In genomic region chr6:33997265-33997664, GRCh38 we compare ENCODE assay signal across 31 cellular contexts.
DNase-seq lines count a peak whose midpoint lies in the region; FAIRE-seq and TF ChIP-seq lines count a peak whose summit lies in the region.
"Had no signal": no experiment of that assay in that cellular context is flagged by ENCODE, and none has a peak within 500 bp of the region (broad histone marks: within the 10 kb centered on the region; RNA-seq: fewer than 3 reads in every experiment).

No MANE protein-coding gene starts in this region.

- no peak overlapping the region for H3K4me3 ChIP-seq in HEK293 (ENCODE audit: low read depth, low read length)
- H3K4me3 ChIP-seq: A549; BLaER1; BLaER1 treated with 17β-estradiol and CSF1 and Interleukin-3, amounts not matched to agents 10 nM and 100 nM had no signal

- peak; percentile 17 for FAIRE-seq in islet of Langerhans (lab: Jason Lieb, UNC)
- FAIRE-seq in RCC 7860 (lab: Jason Lieb, UNC), result no peak
- FAIRE-seq: A204.1, A549, D721Med had no signal

- CTCF ChIA-PET in HEK293 (lab: Yijun Ruan, JAX), result interaction anchor here (1.0 kb wide), 1 partner anchor 227 kb away, joined by 3 read pairs; no protein-coding TSS in a partner anchor

- peaks cover 4% of the 10 kb centered on the region; the same call in 1 of the 2 replicates for H3K4me1 ChIP-seq in HEK293 (ENCODE audit: control insufficient read depth, insufficient read depth, low read length)
- H3K4me1 ChIP-seq: A549, BLaER1, Caco-2 had no signal

- H3K9me3 ChIP-seq in HEK293 (ENCODE audit: control insufficient read depth, insufficient read depth, low read depth, low read length), result no peaks in the 10 kb centered on the region
- H3K9me3 ChIP-seq: A549, BE2C, Caco-2 had no signal

- no peak for TF ChIP-seq CTCF in HEK293 (tag by site-specific recombination; IDR thresholded peaks at IDR 0.05)

- DNase-seq in middle frontal gyrus (ENCODE audit: extremely low spot score, low spot score), result no peak
- no peak for DNase-seq in RCC 7860 (ENCODE audit: low spot score)
- DNase-seq: 8988T; ACHN; AML-193; BE2C; C1 segment of cervical spinal cord; Caco-2; Calu3; CD4-positive, alpha-beta memory T cell; CD4-positive, alpha-beta T cell; CD4-positive, CD25-positive, alpha-beta regulatory T cell; CD8-positive, alpha-beta memory T cell; CD8-positive, alpha-beta T cell; COR-L47; DMS 273 treated with DMSO at 0.1 percent for 48 hours; DMS153; DMS53; DMS79; DMS79 treated with DMSO at 0.1 percent for 48 hours; DND-41; EL had no signal

- H3K27ac ChIP-seq in HEK293 (ENCODE audit: extremely low read depth, low read depth, low read length), result no peak overlapping the region
- H3K27ac ChIP-seq: 22Rv1; A549; BLaER1; BLaER1 treated with 17β-estradiol and CSF1 and Interleukin-3, amounts not matched to agents 10 nM and 100 nM; C4-2B had no signal

- H3K36me3 ChIP-seq in HEK293 (ENCODE audit: control insufficient read depth in 2 of 2, insufficient read depth in 1 of 2, low read length in 2 of 2), result no peaks in the 10 kb centered on the region
- H3K36me3 ChIP-seq: BE2C; BLaER1; BLaER1 treated with 17β-estradiol and CSF1 and Interleukin-3, amounts not matched to agents 10 nM and 100 nM had no signal

- POLR2A ChIA-PET in HEK293 (lab: Yijun Ruan, JAX), result no interaction called here

TF ChIP-seq in HEK293, 187 proteins besides CTCF, POLR2A, EP300 and RAD21:
- TF ChIP-seq ZNF184 (tag by site-specific recombination; IDR thresholded peaks at IDR 0.05), result peak; percentile 97
- TF ChIP-seq ZBTB11 (tag by site-specific recombination; conservative IDR thresholded peaks at IDR 0.05; ENCODE audit: low read depth), result no peak
- no peak for TF ChIP-seq ZNF280D (tag by site-specific recombination; IDR thresholded peaks at IDR 0.05)
